16 cellular contexts compared by ENCODE assay signal in the genomic region with DNA sequence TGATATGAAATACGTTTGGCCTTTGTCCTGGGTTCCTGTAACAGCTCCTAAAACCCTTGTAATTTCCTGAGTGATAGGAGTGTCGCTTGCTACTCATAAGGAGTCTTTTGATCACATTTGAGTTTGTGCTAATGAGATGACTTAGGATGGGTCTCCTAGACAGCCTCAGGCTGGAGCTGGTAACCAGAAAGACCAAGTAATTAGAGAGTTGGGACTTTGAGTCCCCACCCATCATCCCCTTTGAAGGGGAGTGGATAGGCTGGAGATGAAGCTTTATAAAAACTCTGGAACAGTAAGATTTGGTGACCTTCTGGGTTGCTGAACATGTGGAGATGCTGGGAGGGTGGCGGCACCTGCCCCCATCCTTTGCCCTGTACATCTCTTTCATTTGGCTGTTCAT. TPM values are rescaled to one million over a fixed set of nuclear protein-coding genes. Genes with fewer than 3 reads are reported as not detected.
DNase-seq lines count a peak whose midpoint lies in the region; ATAC-seq and TF ChIP-seq lines count a peak whose summit lies in the region.
"Had no signal": no experiment of that assay in that cellular context is flagged by ENCODE, and none has a peak within 500 bp of the region (broad histone marks: within the 10 kb centered on the region; RNA-seq: fewer than 3 reads in every experiment).

No MANE protein-coding gene starts in this region.

- H3K27me3 ChIP-seq in right lobe of liver (no peaks in the 10 kb centered on the region), left ventricle myocardium inferior (ENCODE audit: low read depth) (no peaks in the 10 kb centered on the region), tibial artery (no peaks in the 10 kb centered on the region)
- H3K27me3 ChIP-seq: adrenal gland had no signal

- peaks cover 0 to 66% (median 22%) of the 10 kb centered on the region in 4 donors for H3K4me1 ChIP-seq in right lobe of liver
- H3K4me1 ChIP-seq in left ventricle myocardium inferior = peaks cover 91% of the 10 kb centered on the region
- peaks cover 0 to 83% (median 42%) of the 10 kb centered on the region in 4 donors for H3K4me1 ChIP-seq in tibial artery

- no peaks in the 10 kb centered on the region for H3K36me3 ChIP-seq in right lobe of liver
- no peaks in the 10 kb centered on the region for H3K36me3 ChIP-seq in left ventricle myocardium inferior
- no peaks in the 10 kb centered on the region for H3K36me3 ChIP-seq in tibial artery
- H3K36me3 ChIP-seq: adrenal gland had no signal

- peaks cover 0 to 2% of the 10 kb centered on the region in 2 donors for H3K36me3 Mint-ChIP-seq in activated T-cell treated with anti-CD3 and anti-CD28 coated beads, Interleukin-2, amount 50 U/mL, for 72 hours (ENCODE audit: insufficient read depth in 2 of 2)
- H3K36me3 Mint-ChIP-seq in activated T-helper 1 cell treated with anti-CD3 and anti-CD28 coated beads, Interleukin-12 subunit alpha, Interleukin-12 subunit beta, Interleukin-2, Interleukin-4 antibody, amounts not matched to agents 30 ng/mL and 10 ng/mL and 1 ng/mL, durations not matched to agents 14 hours and 24 hours and 36 hours (ENCODE audit: low read depth) = peaks cover 2% of the 10 kb centered on the region
- H3K36me3 Mint-ChIP-seq in type B pancreatic cell = peaks cover 10% of the 10 kb centered on the region

- H3K27me3 Mint-ChIP-seq in activated T-cell treated with anti-CD3 and anti-CD28 coated beads, Interleukin-2, amount 50 U/mL, for 72 hours (ENCODE audit: low read depth) = no peaks in the 10 kb centered on the region
- no peaks in the 10 kb centered on the region for H3K27me3 Mint-ChIP-seq in activated T-helper 1 cell treated with anti-CD3 and anti-CD28 coated beads, Interleukin-12 subunit alpha, Interleukin-12 subunit beta, Interleukin-2, Interleukin-4 antibody, amounts not matched to agents 30 ng/mL and 10 ng/mL and 1 ng/mL, durations not matched to agents 14 hours and 24 hours and 36 hours (ENCODE audit: insufficient read depth)
- H3K27me3 Mint-ChIP-seq in type B pancreatic cell = no peaks in the 10 kb centered on the region

- H3K9me3 ChIP-seq in right lobe of liver (no peaks in the 10 kb centered on the region), left ventricle myocardium inferior (replicated peaks) (no peaks in the 10 kb centered on the region), tibial artery (no peaks in the 10 kb centered on the region)
- H3K9me3 ChIP-seq: adrenal gland had no signal

- H3K27ac Mint-ChIP-seq in activated T-cell treated with anti-CD3 and anti-CD28 coated beads, Interleukin-2, amount 50 U/mL, for 72 hours = peak overlapping the region; percentile 14
- H3K27ac Mint-ChIP-seq in activated T-helper 1 cell treated with anti-CD3 and anti-CD28 coated beads, Interleukin-12 subunit alpha, Interleukin-12 subunit beta, Interleukin-2, Interleukin-4 antibody, amounts not matched to agents 30 ng/mL and 10 ng/mL and 1 ng/mL, durations not matched to agents 14 hours and 24 hours and 36 hours = no peak overlapping the region
- H3K27ac Mint-ChIP-seq in type B pancreatic cell = peak overlapping the region; percentile 25

- intact Hi-C loops in activated T-helper 1 cell treated with anti-CD3 and anti-CD28 coated beads, Interleukin-12 subunit alpha, Interleukin-12 subunit beta, Interleukin-2, Interleukin-4 antibody, amounts not matched to agents 30 ng/mL and 10 ng/mL and 1 ng/mL, durations not matched to agents 14 hours and 24 hours and 36 hours (cut with micrococcal nuclease) = no loop called here
- intact Hi-C loops in right lobe of liver (cut with DNase I) = loop anchor here in 1 of 2 donors (10.0 kb wide), 1 partner anchor 78 kb away; no protein-coding TSS in a partner anchor
- intact Hi-C loops in left ventricle myocardium inferior (cut with micrococcal nuclease) = no loop called here
- intact Hi-C loops in tibial artery (cut with DNase I; ENCODE audit: low total_unique reads) = loop anchor here (10.0 kb wide), 1 partner anchor 128 kb away; the partner anchor contains the start of gene MCUB

- WGBS in right lobe of liver (ENCODE audit: insufficient coverage, low coverage, low lambda C conversion rate, missing lambda C conversion rate) = 44% methylated on average over 3 of the region's 3 CpGs

- H3K4me3 ChIP-seq in right lobe of liver (peak overlapping the region in 2 of 3 donors; percentile 69 to 74), left ventricle myocardium inferior (no peak overlapping the region), tibial artery (no peak overlapping the region)

- H3K4me1 Mint-ChIP-seq in activated T-cell treated with anti-CD3 and anti-CD28 coated beads, Interleukin-2, amount 50 U/mL, for 72 hours (ENCODE audit: low read depth) = peaks cover 72% of the 10 kb centered on the region
- peaks cover 62% of the 10 kb centered on the region for H3K4me1 Mint-ChIP-seq in activated T-helper 1 cell treated with anti-CD3 and anti-CD28 coated beads, Interleukin-12 subunit alpha, Interleukin-12 subunit beta, Interleukin-2, Interleukin-4 antibody, amounts not matched to agents 30 ng/mL and 10 ng/mL and 1 ng/mL, durations not matched to agents 14 hours and 24 hours and 36 hours (ENCODE audit: low read depth)
- H3K4me1 Mint-ChIP-seq in type B pancreatic cell (ENCODE audit: unreplicated experiment) = peaks cover 49% of the 10 kb centered on the region

- no peak for TF ChIP-seq POLR2A in right lobe of liver (IDR thresholded peaks at IDR 0.05)

- H3K27ac ChIP-seq in right lobe of liver (peak overlapping the region in 2 of 3 donors; percentile 41 to 91), left ventricle myocardium inferior (replicated peaks) (no peak overlapping the region), tibial artery (no peak overlapping the region)
- H3K27ac ChIP-seq: SK-N-MC had no signal

- no peak for DNase-seq in activated T-cell treated with anti-CD3 and anti-CD28 coated beads, Interleukin-2, amount 50 U/mL, for 72 hours
- DNase-seq in activated T-cell treated with anti-CD3 and anti-CD28 coated beads for 4 hours = no peak
- no peak for DNase-seq in activated T-helper 1 cell treated with anti-CD3 and anti-CD28 coated beads, Interleukin-12 subunit alpha, Interleukin-12 subunit beta, Interleukin-2, Interleukin-4 antibody, amounts not matched to agents 30 ng/mL and 10 ng/mL and 1 ng/mL, durations not matched to agents 14 hours and 24 hours and 36 hours (ENCODE audit: low spot score)
- DNase-seq in right lobe of liver = no peak
- no peak for DNase-seq in type B pancreatic cell (ENCODE audit: extremely low spot score, unreplicated experiment)
- DNase-seq in left ventricle myocardium inferior = no peak
- no peak for DNase-seq in tibial artery
- DNase-seq: adrenal gland, erythroblast, GOT3, head of caudate nucleus, kidney glomerular epithelial cell, NCI-H1048, retina had no signal

- no peak for ATAC-seq in activated T-cell treated with anti-CD3 and anti-CD28 coated beads, Interleukin-2, amount 50 U/mL, for 72 hours (replicated peaks in 1 of 2)
- no peak for ATAC-seq in right lobe of liver
- ATAC-seq in GM18511 (IDR thresholded peaks at IDR 0.05; ENCODE audit: unreplicated experiment) = no peak

- H3K4me3 Mint-ChIP-seq in activated T-cell treated with anti-CD3 and anti-CD28 coated beads, Interleukin-2, amount 50 U/mL, for 72 hours = peak overlapping the region; percentile 77 to 91
- peak overlapping the region; percentile 4 for H3K4me3 Mint-ChIP-seq in activated T-helper 1 cell treated with anti-CD3 and anti-CD28 coated beads, Interleukin-12 subunit alpha, Interleukin-12 subunit beta, Interleukin-2, Interleukin-4 antibody, amounts not matched to agents 30 ng/mL and 10 ng/mL and 1 ng/mL, durations not matched to agents 14 hours and 24 hours and 36 hours
- peak overlapping the region; percentile 92 for H3K4me3 Mint-ChIP-seq in type B pancreatic cell

- no peak for TF ChIP-seq CTCF in right lobe of liver (IDR thresholded peaks at IDR 0.05)
- TF ChIP-seq CTCF in type B pancreatic cell (conservative IDR thresholded peaks at IDR 0.05) = no peak
- TF ChIP-seq CTCF in left ventricle myocardium inferior (IDR thresholded peaks at IDR 0.05; ENCODE audit: borderline replicate concordance) = no peak
- no peak for TF ChIP-seq CTCF in tibial artery (IDR thresholded peaks at IDR 0.05)

- H3K9me3 Mint-ChIP-seq in activated T-cell treated with anti-CD3 and anti-CD28 coated beads, Interleukin-2, amount 50 U/mL, for 72 hours = no peaks in the 10 kb centered on the region
- H3K9me3 Mint-ChIP-seq in activated T-helper 1 cell treated with anti-CD3 and anti-CD28 coated beads, Interleukin-12 subunit alpha, Interleukin-12 subunit beta, Interleukin-2, Interleukin-4 antibody, amounts not matched to agents 30 ng/mL and 10 ng/mL and 1 ng/mL, durations not matched to agents 14 hours and 24 hours and 36 hours = no peaks in the 10 kb centered on the region
- H3K9me3 Mint-ChIP-seq in type B pancreatic cell = no peaks in the 10 kb centered on the region

RNA-seq across cellular contexts. Expression of gene SEC24B, which starts 2.9 kb away (rescaled TPM):
- total RNA-seq in activated T-cell treated with anti-CD3 and anti-CD28 coated beads, Interleukin-2, amount 50 U/mL, for 72 hours = 10 to 100 TPM; 25.0 to 25.8 TPM
- 32.5 and 34.0 TPM in 2 replicates for total RNA-seq in activated T-helper 1 cell treated with anti-CD3 and anti-CD28 coated beads, Interleukin-12 subunit alpha, Interleukin-12 subunit beta, Interleukin-2, Interleukin-4 antibody, amounts not matched to agents 30 ng/mL and 10 ng/mL and 1 ng/mL, durations not matched to agents 14 hours and 24 hours and 36 hours
- total RNA-seq in right lobe of liver = 10 to 100 TPM; 22.1 to 55.0 (median 27.1) TPM
- 37.4 and 39.1 TPM in 2 replicates for total RNA-seq in type B pancreatic cell (ENCODE audit: low replicate concordance)
- total RNA-seq in left ventricle myocardium inferior = 26.4 TPM

Comparison
In these comparisons a context has a peak if more than half of its experiments do, and no peak if none do; other contexts are left out.
1. H3K4me3 Mint-ChIP-seq: peak in every context shown above with its lines; median percentile 92 in type B pancreatic cell; 84 in activated T-cell treated with anti-CD3 and anti-CD28 coated beads, Interleukin-2, amount 50 U/mL, for 72 hours; 4 in activated T-helper 1 cell treated with anti-CD3 and anti-CD28 coated beads, Interleukin-12 subunit alpha, Interleukin-12 subunit beta, Interleukin-2, Interleukin-4 antibody, amounts not matched to agents 30 ng/mL and 10 ng/mL and 1 ng/mL, durations not matched to agents 14 hours and 24 hours and 36 hours.
2. H3K27ac ChIP-seq: peak in right lobe of liver (2 of 3); none in left ventricle myocardium inferior (single experiment) and tibial artery (0 of 2).
3. H3K4me3 ChIP-seq: peak in right lobe of liver (2 of 3); none in left ventricle myocardium inferior (single experiment) and tibial artery (0 of 2).